Comparison of ENCODE assay signal across 13 cellular contexts in the genomic region with DNA sequence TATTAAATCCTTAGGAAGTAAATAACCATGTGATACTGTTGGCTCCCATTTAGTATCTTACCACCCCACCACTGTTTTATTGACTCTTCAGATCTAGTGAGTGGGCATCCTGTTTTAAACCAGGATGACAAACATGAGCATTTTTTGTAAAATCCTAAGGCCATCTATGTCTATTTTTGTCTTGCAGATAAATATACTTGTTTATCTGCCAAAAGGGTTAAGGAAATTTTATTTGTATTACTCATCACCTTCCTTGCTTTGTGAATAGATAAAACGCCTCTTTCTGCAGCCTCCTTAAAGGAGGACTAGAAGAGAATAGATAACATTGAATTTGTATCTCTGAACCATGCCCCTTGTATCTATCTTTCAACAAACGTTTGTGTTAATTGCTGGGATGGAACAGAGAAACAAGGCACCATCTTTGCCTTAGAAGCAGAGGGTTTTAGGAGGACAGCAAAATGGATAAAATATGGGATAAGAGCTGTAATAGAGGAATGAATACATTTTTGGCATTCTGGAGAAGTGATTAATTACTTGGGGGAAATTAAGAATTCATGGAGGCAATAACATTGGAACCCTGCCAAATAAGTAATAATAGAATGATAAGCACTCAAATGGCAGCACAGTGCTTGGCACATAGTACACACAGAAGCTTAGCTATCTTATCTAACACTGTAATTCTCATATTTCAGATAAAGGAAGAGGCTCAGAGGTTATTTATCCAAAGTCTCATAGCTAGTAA. TPM values are rescaled to one million over a fixed set of nuclear protein-coding genes. Genes with fewer than 3 reads are reported as not detected.
DNase-seq lines count a peak whose midpoint lies in the region; ATAC-seq and FAIRE-seq lines count a peak whose summit lies in the region.
"Had no signal": no experiment of that assay in that cellular context is flagged by ENCODE, and none has a peak within 500 bp of the region (broad histone marks: within the 10 kb centered on the region; RNA-seq: fewer than 3 reads in every experiment).

No MANE protein-coding gene starts in this region.

- H3K4me3 Mint-ChIP-seq in activated T-cell treated with anti-CD3 and anti-CD28 coated beads, Interleukin-2, amount 50 U/mL, for 4 hours: peak overlapping the region; percentile 14
- peak overlapping the region in 1 of 3 donors; percentile 72 for H3K4me3 Mint-ChIP-seq in T-cell

- H3K4me1 ChIP-seq in small intestine (ENCODE audit: control insufficient read depth in 2 of 2, insufficient read depth in 1 of 2, low read depth in 1 of 2, low read length in 1 of 2): peaks cover 13 to 22% of the 10 kb centered on the region in 2 donors

- H3K27ac ChIP-seq in small intestine (ENCODE audit: low read depth in 1 of 2, low read length in 1 of 2): no peak overlapping the region

- peaks cover 48% of the 10 kb centered on the region for H3K4me1 Mint-ChIP-seq in activated T-cell treated with anti-CD3 and anti-CD28 coated beads, Interleukin-2, amount 50 U/mL, for 4 hours (ENCODE audit: low read depth)
- peaks cover 53 to 70% (median 58%) of the 10 kb centered on the region in 3 donors for H3K4me1 Mint-ChIP-seq in T-cell

- H3K27me3 ChIP-seq in small intestine (ENCODE audit: control insufficient read depth in 2 of 2, insufficient read depth in 2 of 2, low read length in 2 of 2): no peaks in the 10 kb centered on the region

- no peak for FAIRE-seq in small intestine (lab: Jason Lieb, UNC)
- FAIRE-seq: A204.1, islet of Langerhans had no signal

- H3K4me3 ChIP-seq in small intestine (ENCODE audit: low read depth in 1 of 2, low read length in 2 of 2): no peak overlapping the region

- H3K36me3 Mint-ChIP-seq in activated T-cell treated with anti-CD3 and anti-CD28 coated beads, Interleukin-2, amount 50 U/mL, for 4 hours (ENCODE audit: insufficient read depth): peaks cover 22% of the 10 kb centered on the region
- peaks cover 20% of the 10 kb centered on the region for H3K36me3 Mint-ChIP-seq in T-cell

- CTCF ChIA-PET in T-cell (lab: Charles Lee): interaction anchor here in 1 of 2 donors (1.3 to 2.4 kb wide), 2 partner anchors 12 to 15 kb away, joined by 3 to 15 read pairs; a partner anchor contains a TSS

- H3K36me3 ChIP-seq in small intestine (ENCODE audit: control insufficient read depth in 2 of 2, insufficient read depth in 2 of 2, low read length in 2 of 2): peaks cover 0 to 3% of the 10 kb centered on the region in 2 donors

- no peaks in the 10 kb centered on the region for H3K27me3 Mint-ChIP-seq in activated T-cell treated with anti-CD3 and anti-CD28 coated beads, Interleukin-2, amount 50 U/mL, for 4 hours (ENCODE audit: low read depth)
- H3K27me3 Mint-ChIP-seq in T-cell: no peaks in the 10 kb centered on the region

- DNase-seq in activated T-cell treated with anti-CD3 and anti-CD28 coated beads, Interleukin-2, amount 50 U/mL, for 4 hours: no peak
- DNase-seq in activated T-cell treated with anti-CD3 and anti-CD28 coated beads, Interleukin-2, amount 50 U/mL, for 1 hour: no peak
- DNase-seq in T-cell: no peak
- DNase-seq in fibroblast of peridontal ligament (ENCODE audit: extremely low read depth): peak; percentile 21
- DNase-seq in small intestine: peak; percentile 79
- DNase-seq in RPMI8226: no peak
- no peak for DNase-seq in stimulated activated CD4-positive, alpha-beta T cell treated with anti-CD3 and anti-CD28 coated beads, Interleukin-2, amount 100 ng/mL, for 24 hours
- DNase-seq in NCI-H128 (lab: John Stamatoyannopoulos, UW; ENCODE audit: unreplicated experiment): no peak
- DNase-seq: activated CD8-positive, alpha-beta memory T cell treated with anti-CD3 and anti-CD28 coated beads, Interleukin-2, amount 50 U/mL, for 48 hours; NCI-H345; retina had no signal

- POLR2A ChIA-PET in T-cell (lab: Charles Lee): interaction anchor here (0.6 to 1.0 kb wide), 4 partner anchors 13 to 220 kb away, joined by 3 to 7 read pairs (median 4); a partner anchor contains a TSS

- peak overlapping the region; percentile 15 to 39 for H3K27ac Mint-ChIP-seq in T-cell

- no peak for ATAC-seq in activated T-cell treated with anti-CD3 and anti-CD28 coated beads, Interleukin-2, amount 50 U/mL, for 4 hours
- ATAC-seq in T-cell (replicated peaks in 1 of 4): no peak

- no peaks in the 10 kb centered on the region for H3K9me3 Mint-ChIP-seq in activated T-cell treated with anti-CD3 and anti-CD28 coated beads, Interleukin-2, amount 50 U/mL, for 4 hours
- H3K9me3 Mint-ChIP-seq in T-cell: no peaks in the 10 kb centered on the region

- 5 to 21% (median 15%) methylated on average over 2 of the region's 2 CpGs for WGBS in small intestine, 3 donors

- no peaks in the 10 kb centered on the region for H3K9me3 ChIP-seq in small intestine (ENCODE audit: control insufficient read depth, low read depth)

RNA-seq across cellular contexts. Expression of a gene that starts 14.7 kb away (rescaled TPM):
- total RNA-seq in activated T-cell treated with anti-CD3 and anti-CD28 coated beads, Interleukin-2, amount 50 U/mL, for 4 hours: 100 to 1,000 TPM in 1 of 3 donors, 10 to 100 TPM in 2; 99.4 to 101 (median 99.8) TPM
- 10 to 100 TPM; 61.3 to 77.3 (median 67.0) TPM for total RNA-seq in T-cell
- 10 to 100 TPM; 39.1 to 45.4 (median 42.2) TPM for polyA plus RNA-seq in small intestine

Comparison
In these comparisons a context has a peak if more than half of its experiments do, and no peak if none do; other contexts are left out.
1. DNase-seq: peak in fibroblast of peridontal ligament (single experiment) and small intestine (single experiment); none in activated T-cell treated with anti-CD3 and anti-CD28 coated beads, Interleukin-2, amount 50 U/mL, for 4 hours (single experiment), activated T-cell treated with anti-CD3 and anti-CD28 coated beads, Interleukin-2, amount 50 U/mL, for 1 hour (single experiment), T-cell (0 of 34), RPMI8226 (single experiment), stimulated activated CD4-positive, alpha-beta T cell treated with anti-CD3 and anti-CD28 coated beads, Interleukin-2, amount 100 ng/mL, for 24 hours (0 of 2) and NCI-H128 (single experiment).